In the genomic region with DNA sequence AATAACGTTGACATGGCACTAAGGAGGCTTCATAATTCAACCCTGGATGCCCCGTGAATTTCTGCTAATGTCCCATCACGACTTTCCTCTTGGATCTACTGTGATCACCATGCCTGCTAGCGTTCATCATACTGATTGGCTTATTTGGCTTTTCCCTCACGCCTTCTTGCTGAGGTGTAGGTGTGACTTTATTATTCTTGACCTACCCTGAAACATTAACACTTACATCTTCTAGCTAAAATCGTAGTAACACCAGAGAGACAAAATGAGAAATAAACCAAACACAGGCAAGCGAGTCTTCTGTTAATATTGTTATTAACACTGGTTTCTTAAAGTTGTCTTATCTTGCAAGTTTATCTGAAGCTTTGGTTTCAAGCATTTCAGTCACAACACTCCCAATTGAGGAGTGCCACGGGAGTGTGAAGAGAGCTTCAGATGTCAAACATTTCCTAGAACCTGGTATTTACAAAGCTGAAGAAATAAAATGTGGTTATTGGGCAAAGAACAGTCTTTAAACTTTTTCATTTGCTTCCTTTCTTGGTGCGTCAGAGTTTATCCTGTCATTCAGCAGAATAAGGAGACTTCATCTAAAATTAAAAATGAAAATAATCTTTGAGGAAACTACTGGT, we compare ENCODE assay signal across 23 cellular contexts. TPM values are rescaled to one million over a fixed set of nuclear protein-coding genes. Genes with fewer than 3 reads are reported as not detected.
A peak's percentile ranks its signal among the peaks of the same experiment; 100 is the strongest.
DNase-seq lines count a peak whose midpoint lies in the region; ATAC-seq, FAIRE-seq and TF ChIP-seq lines count a peak whose summit lies in the region.
"Had no signal": no experiment of that assay in that cellular context is flagged by ENCODE, and none has a peak within 500 bp of the region (broad histone marks: within the 10 kb centered on the region; RNA-seq: fewer than 3 reads in every experiment).

No MANE protein-coding gene starts in this region.

- H3K9me3 Mint-ChIP-seq in activated CD8-positive, alpha-beta memory T cell treated with anti-CD3 and anti-CD28 coated beads, Interleukin-2, amount 10 ng/mL, durations not matched to agents 7 days and 5 days (ENCODE audit: low read depth): no peaks in the 10 kb centered on the region
- H3K9me3 Mint-ChIP-seq in activated naive CD4-positive, alpha-beta T cell treated with anti-CD3 and anti-CD28 coated beads, Interleukin-2, amount 50 U/mL, for 72 hours: peaks cover 4 to 7% of the 10 kb centered on the region in 2 donors
- no peaks in the 10 kb centered on the region for H3K9me3 Mint-ChIP-seq in natural killer cell
- H3K9me3 Mint-ChIP-seq: memory B cell, nephron had no signal

- no peak overlapping the region for H3K23ac ChIP-seq in mesendoderm (ENCODE audit: low read length)

- H3K27ac Mint-ChIP-seq in activated CD8-positive, alpha-beta memory T cell treated with anti-CD3 and anti-CD28 coated beads, Interleukin-2, amount 10 ng/mL, durations not matched to agents 7 days and 5 days: peak overlapping the region; percentile 70
- H3K27ac Mint-ChIP-seq in activated naive CD4-positive, alpha-beta T cell treated with anti-CD3 and anti-CD28 coated beads, Interleukin-2, amount 50 U/mL, for 72 hours: peak overlapping the region; percentile 36 to 72
- H3K27ac Mint-ChIP-seq in natural killer cell: peak overlapping the region; percentile 87 to 90
- H3K27ac Mint-ChIP-seq: memory B cell, nephron had no signal

- intact Hi-C loops in natural killer cell (cut with micrococcal nuclease): no loop called here

- H3K79me2 ChIP-seq in mesendoderm (ENCODE audit: control insufficient read depth, insufficient read depth, low read length): no peaks in the 10 kb centered on the region

- FAIRE-seq in HTR-8/SVneo (lab: Jason Lieb, UNC): peak; percentile 38
- FAIRE-seq: A549 had no signal

- H3K4me1 Mint-ChIP-seq in activated CD8-positive, alpha-beta memory T cell treated with anti-CD3 and anti-CD28 coated beads, Interleukin-2, amount 10 ng/mL, durations not matched to agents 7 days and 5 days: peaks cover 61% of the 10 kb centered on the region
- H3K4me1 Mint-ChIP-seq in natural killer cell: peaks cover 47 to 57% of the 10 kb centered on the region in 2 donors

- no peak overlapping the region for H3K56ac ChIP-seq in mesendoderm (ENCODE audit: low read length)

- ATAC-seq in activated CD8-positive, alpha-beta memory T cell treated with anti-CD3 and anti-CD28 coated beads, Interleukin-2, amount 10 ng/mL, durations not matched to agents 7 days and 5 days: peak; percentile 38
- peak; percentile 6 to 50 for ATAC-seq in activated naive CD4-positive, alpha-beta T cell treated with anti-CD3 and anti-CD28 coated beads, Interleukin-2, amount 50 U/mL, for 72 hours
- ATAC-seq in natural killer cell: peak; percentile 43 to 52 (median 47)
- no peak for ATAC-seq in HG02870 (IDR thresholded peaks at IDR 0.05; ENCODE audit: unreplicated experiment)
- no peak for ATAC-seq in GM21423 (IDR thresholded peaks at IDR 0.05; ENCODE audit: unreplicated experiment)
- ATAC-seq: A549, right cardiac atrium, Right ventricle myocardium inferior had no signal

- H2BK120ac ChIP-seq in mesendoderm (ENCODE audit: low read depth, low read length): no peak overlapping the region

- no peak overlapping the region for H3K9ac ChIP-seq in mesendoderm (ENCODE audit: low read length)

- no peak overlapping the region for H2BK15ac ChIP-seq in mesendoderm (replicated peaks; ENCODE audit: low read depth)

- no peak overlapping the region for H3K4me2 ChIP-seq in mesendoderm (ENCODE audit: low read length)
- H3K4me2 ChIP-seq: A549 had no signal

- peaks cover 67% of the 10 kb centered on the region for H3K36me3 Mint-ChIP-seq in activated CD8-positive, alpha-beta memory T cell treated with anti-CD3 and anti-CD28 coated beads, Interleukin-2, amount 10 ng/mL, durations not matched to agents 7 days and 5 days
- peaks cover 16 to 36% of the 10 kb centered on the region in 2 donors for H3K36me3 Mint-ChIP-seq in activated naive CD4-positive, alpha-beta T cell treated with anti-CD3 and anti-CD28 coated beads, Interleukin-2, amount 50 U/mL, for 72 hours
- H3K36me3 Mint-ChIP-seq in natural killer cell: peaks cover 14% of the 10 kb centered on the region
- H3K36me3 Mint-ChIP-seq: memory B cell had no signal

- H4K5ac ChIP-seq in mesendoderm (ENCODE audit: low read length): no peak overlapping the region

- H3K27ac ChIP-seq in mesendoderm (ENCODE audit: low read depth, low read length): no peak overlapping the region
- H3K27ac ChIP-seq: HL-60, ovary had no signal

- no peaks in the 10 kb centered on the region for H3K27me3 Mint-ChIP-seq in activated CD8-positive, alpha-beta memory T cell treated with anti-CD3 and anti-CD28 coated beads, Interleukin-2, amount 10 ng/mL, durations not matched to agents 7 days and 5 days
- H3K27me3 Mint-ChIP-seq in natural killer cell (ENCODE audit: low read depth in 2 of 2): no peaks in the 10 kb centered on the region
- H3K27me3 Mint-ChIP-seq: memory B cell had no signal

- no peaks in the 10 kb centered on the region for H3K79me1 ChIP-seq in mesendoderm (ENCODE audit: low read length)

- no peak overlapping the region for H4K8ac ChIP-seq in mesendoderm (ENCODE audit: low read depth, low read length)

- no peak overlapping the region for H2AK5ac ChIP-seq in mesendoderm (ENCODE audit: low read length)

- no peak overlapping the region for H3K4ac ChIP-seq in mesendoderm (ENCODE audit: low read depth, low read length)

- CTCF ChIA-PET in activated CD8-positive, alpha-beta memory T cell treated with anti-CD3 and anti-CD28 coated beads, Interleukin-2, amount 10 ng/mL, durations not matched to agents 7 days and 5 days (lab: Charles Lee): interaction anchor here (0.7 to 2.9 kb wide), 10 partner anchors 8 to 179 kb away, joined by 3 to 15 read pairs (median 4); partner anchors contain the start of gene STAT1

- peak overlapping the region; percentile 1 for H3K4me3 Mint-ChIP-seq in activated CD8-positive, alpha-beta memory T cell treated with anti-CD3 and anti-CD28 coated beads, Interleukin-2, amount 10 ng/mL, durations not matched to agents 7 days and 5 days
- H3K4me3 Mint-ChIP-seq in natural killer cell: peak overlapping the region; percentile 65
- H3K4me3 Mint-ChIP-seq: memory B cell, nephron had no signal

- no CpG with 5 or more reads among the region's 9 CpGs for WGBS in mesendoderm (ENCODE audit: extremely low coverage, insufficient coverage, low lambda C conversion rate)

- no peak for TF ChIP-seq CTCF in natural killer cell (IDR thresholded peaks at IDR 0.05)

- H3K27me3 ChIP-seq in mesendoderm (ENCODE audit: insufficient read depth, low read length, poor library complexity): no peaks in the 10 kb centered on the region
- H3K27me3 ChIP-seq: BE2C, ovary had no signal

- H3K4me3 ChIP-seq in mesendoderm (ENCODE audit: low read length): no peak overlapping the region
- H3K4me3 ChIP-seq: A549, ovary had no signal

- H3K4me1 ChIP-seq in mesendoderm (ENCODE audit: control insufficient read depth, low read depth, low read length): peaks cover 2% of the 10 kb centered on the region
- H3K4me1 ChIP-seq: BE2C had no signal

- no peak for DNase-seq in activated CD8-positive, alpha-beta memory T cell treated with anti-CD3 and anti-CD28 coated beads, Interleukin-2, amount 10 ng/mL, durations not matched to agents 7 days and 5 days
- no peak for DNase-seq in activated CD8-positive, alpha-beta memory T cell treated with anti-CD3 and anti-CD28 coated beads for 24 hours
- DNase-seq in HTR-8/SVneo (ENCODE audit: insufficient read length, low spot score) (no peak), natural killer cell (no peak), mesendoderm (no peak)
- no peak for DNase-seq in activated naive CD4-positive, alpha-beta T cell treated with anti-CD3 and anti-CD28 coated beads, Interleukin-2, amount 50 U/mL, for 72 hours (ENCODE audit: low spot score in 2 of 2)
- DNase-seq: activated CD4-positive, alpha-beta T cell treated with anti-CD3 and anti-CD28 coated beads for 4 hours; amniotic stem cell; BE2C; EL; H7; NCI-H1105; NCI-H2081; NCI-H345; ovary; right cardiac atrium had no signal

- H3K18ac ChIP-seq in mesendoderm (ENCODE audit: low read length): no peak overlapping the region

- no peaks in the 10 kb centered on the region for H3K36me3 ChIP-seq in mesendoderm (ENCODE audit: control insufficient read depth, insufficient read depth, low read length)
- H3K36me3 ChIP-seq: BE2C, ovary had no signal

- no peak overlapping the region for H2BK5ac ChIP-seq in mesendoderm (ENCODE audit: low read length)

RNA-seq across cellular contexts. Expression of gene STAT1, which starts 15.4 kb away (rescaled TPM):
- 100 to 1,000 TPM; 385 to 515 TPM for total RNA-seq in activated CD8-positive, alpha-beta memory T cell treated with anti-CD3 and anti-CD28 coated beads, Interleukin-2, amount 10 ng/mL, durations not matched to agents 7 days and 5 days
- total RNA-seq in activated naive CD4-positive, alpha-beta T cell treated with anti-CD3 and anti-CD28 coated beads, Interleukin-2, amount 50 U/mL, for 72 hours: 100 to 1,000 TPM; 230 to 510 TPM
- total RNA-seq in natural killer cell: 10 to 100 TPM; 49.1 to 91.6 (median 86.2) TPM
- polyA plus RNA-seq in mesendoderm (2013, experiment 1 of 2): 21.3 TPM
- polyA plus RNA-seq in mesendoderm (2013, experiment 2 of 2): 21.5 TPM

Comparison
In these comparisons a context has a peak if more than half of its experiments do, and no peak if none do; other contexts are left out.
1. ATAC-seq: peak in activated CD8-positive, alpha-beta memory T cell treated with anti-CD3 and anti-CD28 coated beads, Interleukin-2, amount 10 ng/mL, durations not matched to agents 7 days and 5 days (single experiment), activated naive CD4-positive, alpha-beta T cell treated with anti-CD3 and anti-CD28 coated beads, Interleukin-2, amount 50 U/mL, for 72 hours (2 of 2) and natural killer cell (3 of 3); none in HG02870 (single experiment) and GM21423 (single experiment).
2. Peak in every context shown above with its lines, with median percentiles within 50 percentile points of each other: H3K27ac Mint-ChIP-seq.